In the genomic region with DNA sequence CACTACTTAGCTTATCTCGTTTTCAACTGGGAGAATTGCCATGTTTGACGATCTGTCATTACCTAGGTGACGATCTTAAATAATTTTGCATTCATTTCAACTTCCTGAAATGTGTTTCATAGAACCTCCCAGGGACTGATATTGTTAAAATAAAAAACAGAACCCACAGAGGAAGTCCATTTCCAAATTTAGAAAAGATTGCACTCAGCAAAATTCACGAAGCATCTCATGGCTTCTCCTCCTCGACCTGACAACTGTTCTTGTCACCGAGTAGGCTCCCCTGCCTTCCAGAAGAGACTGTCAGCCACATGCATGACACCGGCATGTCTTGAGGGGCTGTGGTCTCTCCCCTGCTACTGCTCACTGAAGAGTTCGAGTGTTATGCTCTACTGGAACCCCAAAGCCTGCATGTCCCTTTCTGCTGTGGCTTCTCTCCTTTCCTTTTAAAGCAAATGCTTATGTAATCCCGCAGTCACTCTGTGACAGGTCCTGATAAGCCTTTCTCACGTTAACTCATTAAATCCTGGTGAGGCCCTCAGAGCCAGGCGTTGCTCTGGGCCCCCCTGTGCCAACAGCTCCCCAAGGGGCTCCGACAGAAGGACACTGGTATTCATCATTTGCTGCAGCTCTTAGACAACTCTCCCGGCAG, we compare ENCODE assay signal across 1 cellular context.
TF ChIP-seq lines count a peak whose summit lies in the region.

No MANE protein-coding gene starts in this region.

TF ChIP-seq in K562, 482 proteins besides CTCF, POLR2A, EP300 and RAD21 (continued from another document and continues in another):
- TF ChIP-seq RBBP5 (IDR thresholded peaks at IDR 0.05; ENCODE audit: borderline replicate concordance, insufficient read depth, low read length, poor library complexity, severe bottlenecking) (no peak), STAT5A (IDR thresholded peaks at IDR 0.05; ENCODE audit: borderline replicate concordance, low read length) (no peak), IRF2 (CRISPR knock-in tag; IDR thresholded peaks at IDR 0.05) (no peak), TBL1XR1 (IDR thresholded peaks at IDR 0.05; ENCODE audit: low read length in 2 of 2) (no peak; a peak in 1 of 4 replicates), C11orf30 (IDR thresholded peaks at IDR 0.05; ENCODE audit: low read depth) (peak; percentile 84), SRF (CRISPR knock-in tag; IDR thresholded peaks at IDR 0.05) (peak in 1 of 2 experiments; percentile 87; a peak in 2 of 4 replicates), ZFP30 (CRISPR knock-in tag; IDR thresholded peaks at IDR 0.05; ENCODE audit: borderline replicate concordance) (no peak), RFX5 (IDR thresholded peaks at IDR 0.05; ENCODE audit: low read depth, low read length) (no peak), MAFF (IDR thresholded peaks at IDR 0.05; ENCODE audit: low read length) (0 out of 2 replicates have a peak, but pooled peaks have one; percentile 14), HNRNPK (IDR thresholded peaks at IDR 0.05; ENCODE audit: low read depth, low read length, poor library complexity, severe bottlenecking) (no peak), TCF3 (CRISPR knock-in tag; IDR thresholded peaks at IDR 0.05) (peak; percentile 50), CXXC5 (CRISPR knock-in tag; IDR thresholded peaks at IDR 0.05) (peak; percentile 70), CBFA2T3 (IDR thresholded peaks at IDR 0.05) (peak; percentile 34), ZNF76 (CRISPR knock-in tag; IDR thresholded peaks at IDR 0.05; ENCODE audit: borderline replicate concordance) (0 out of 2 replicates have a peak, but pooled peaks have one; percentile 29), PHF21A (IDR thresholded peaks at IDR 0.05; ENCODE audit: borderline replicate concordance, low read depth) (no peak), HMG20B (CRISPR knock-in tag; IDR thresholded peaks at IDR 0.05) (no peak), TAF1 (IDR thresholded peaks at IDR 0.05; ENCODE audit: control insufficient read depth, extremely low read depth, insufficient read depth, low read length, severe bottlenecking) (no peak), ATF7 (IDR thresholded peaks at IDR 0.05) (peak; percentile 74), RHOXF2B (CRISPR knock-in tag; conservative IDR thresholded peaks at IDR 0.05) (no peak), ZFP1 (CRISPR knock-in tag; IDR thresholded peaks at IDR 0.05) (no peak), RNF2 (IDR thresholded peaks at IDR 0.05) (peak; percentile 55; the same call in 1 of the 2 replicates), MEIS2 (IDR thresholded peaks at IDR 0.05; ENCODE audit: partially characterized antibody) (peak; percentile 85), ZNF75A (CRISPR knock-in tag; IDR thresholded peaks at IDR 0.05) (no peak), ZBTB8A (IDR thresholded peaks at IDR 0.05; ENCODE audit: partially characterized antibody) (no peak)
- TF ChIP-seq, protein P1, sequence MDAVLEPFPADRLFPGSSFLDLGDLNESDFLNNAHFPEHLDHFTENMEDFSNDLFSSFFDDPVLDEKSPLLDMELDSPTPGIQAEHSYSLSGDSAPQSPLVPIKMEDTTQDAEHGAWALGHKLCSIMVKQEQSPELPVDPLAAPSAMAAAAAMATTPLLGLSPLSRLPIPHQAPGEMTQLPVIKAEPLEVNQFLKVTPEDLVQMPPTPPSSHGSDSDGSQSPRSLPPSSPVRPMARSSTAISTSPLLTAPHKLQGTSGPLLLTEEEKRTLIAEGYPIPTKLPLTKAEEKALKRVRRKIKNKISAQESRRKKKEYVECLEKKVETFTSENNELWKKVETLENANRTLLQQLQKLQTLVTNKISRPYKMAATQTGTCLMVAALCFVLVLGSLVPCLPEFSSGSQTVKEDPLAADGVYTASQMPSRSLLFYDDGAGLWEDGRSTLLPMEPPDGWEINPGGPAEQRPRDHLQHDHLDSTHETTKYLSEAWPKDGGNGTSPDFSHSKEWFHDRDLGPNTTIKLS (IDR thresholded peaks at IDR 0.05; ENCODE audit: borderline replicate concordance, low read depth), result no peak
- TF ChIP-seq, protein P2, sequence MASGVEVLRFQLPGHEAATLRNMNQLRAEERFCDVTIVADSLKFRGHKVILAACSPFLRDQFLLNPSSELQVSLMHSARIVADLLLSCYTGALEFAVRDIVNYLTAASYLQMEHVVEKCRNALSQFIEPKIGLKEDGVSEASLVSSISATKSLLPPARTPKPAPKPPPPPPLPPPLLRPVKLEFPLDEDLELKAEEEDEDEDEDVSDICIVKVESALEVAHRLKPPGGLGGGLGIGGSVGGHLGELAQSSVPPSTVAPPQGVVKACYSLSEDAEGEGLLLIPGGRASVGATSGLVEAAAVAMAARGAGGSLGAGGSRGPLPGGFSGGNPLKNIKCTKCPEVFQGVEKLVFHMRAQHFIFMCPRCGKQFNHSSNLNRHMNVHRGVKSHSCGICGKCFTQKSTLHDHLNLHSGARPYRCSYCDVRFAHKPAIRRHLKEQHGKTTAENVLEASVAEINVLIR (CRISPR knock-in tag; IDR thresholded peaks at IDR 0.05), result 0 out of 2 replicates have a peak, but pooled peaks have one; percentile 6
- TF ChIP-seq, protein P3, sequence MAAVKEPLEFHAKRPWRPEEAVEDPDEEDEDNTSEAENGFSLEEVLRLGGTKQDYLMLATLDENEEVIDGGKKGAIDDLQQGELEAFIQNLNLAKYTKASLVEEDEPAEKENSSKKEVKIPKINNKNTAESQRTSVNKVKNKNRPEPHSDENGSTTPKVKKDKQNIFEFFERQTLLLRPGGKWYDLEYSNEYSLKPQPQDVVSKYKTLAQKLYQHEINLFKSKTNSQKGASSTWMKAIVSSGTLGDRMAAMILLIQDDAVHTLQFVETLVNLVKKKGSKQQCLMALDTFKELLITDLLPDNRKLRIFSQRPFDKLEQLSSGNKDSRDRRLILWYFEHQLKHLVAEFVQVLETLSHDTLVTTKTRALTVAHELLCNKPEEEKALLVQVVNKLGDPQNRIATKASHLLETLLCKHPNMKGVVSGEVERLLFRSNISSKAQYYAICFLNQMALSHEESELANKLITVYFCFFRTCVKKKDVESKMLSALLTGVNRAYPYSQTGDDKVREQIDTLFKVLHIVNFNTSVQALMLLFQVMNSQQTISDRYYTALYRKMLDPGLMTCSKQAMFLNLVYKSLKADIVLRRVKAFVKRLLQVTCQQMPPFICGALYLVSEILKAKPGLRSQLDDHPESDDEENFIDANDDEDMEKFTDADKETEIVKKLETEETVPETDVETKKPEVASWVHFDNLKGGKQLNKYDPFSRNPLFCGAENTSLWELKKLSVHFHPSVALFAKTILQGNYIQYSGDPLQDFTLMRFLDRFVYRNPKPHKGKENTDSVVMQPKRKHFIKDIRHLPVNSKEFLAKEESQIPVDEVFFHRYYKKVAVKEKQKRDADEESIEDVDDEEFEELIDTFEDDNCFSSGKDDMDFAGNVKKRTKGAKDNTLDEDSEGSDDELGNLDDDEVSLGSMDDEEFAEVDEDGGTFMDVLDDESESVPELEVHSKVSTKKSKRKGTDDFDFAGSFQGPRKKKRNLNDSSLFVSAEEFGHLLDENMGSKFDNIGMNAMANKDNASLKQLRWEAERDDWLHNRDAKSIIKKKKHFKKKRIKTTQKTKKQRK (IDR thresholded peaks at IDR 0.05; ENCODE audit: borderline replicate concordance, low read depth, low read length), result no peak
- TF ChIP-seq, protein P4, sequence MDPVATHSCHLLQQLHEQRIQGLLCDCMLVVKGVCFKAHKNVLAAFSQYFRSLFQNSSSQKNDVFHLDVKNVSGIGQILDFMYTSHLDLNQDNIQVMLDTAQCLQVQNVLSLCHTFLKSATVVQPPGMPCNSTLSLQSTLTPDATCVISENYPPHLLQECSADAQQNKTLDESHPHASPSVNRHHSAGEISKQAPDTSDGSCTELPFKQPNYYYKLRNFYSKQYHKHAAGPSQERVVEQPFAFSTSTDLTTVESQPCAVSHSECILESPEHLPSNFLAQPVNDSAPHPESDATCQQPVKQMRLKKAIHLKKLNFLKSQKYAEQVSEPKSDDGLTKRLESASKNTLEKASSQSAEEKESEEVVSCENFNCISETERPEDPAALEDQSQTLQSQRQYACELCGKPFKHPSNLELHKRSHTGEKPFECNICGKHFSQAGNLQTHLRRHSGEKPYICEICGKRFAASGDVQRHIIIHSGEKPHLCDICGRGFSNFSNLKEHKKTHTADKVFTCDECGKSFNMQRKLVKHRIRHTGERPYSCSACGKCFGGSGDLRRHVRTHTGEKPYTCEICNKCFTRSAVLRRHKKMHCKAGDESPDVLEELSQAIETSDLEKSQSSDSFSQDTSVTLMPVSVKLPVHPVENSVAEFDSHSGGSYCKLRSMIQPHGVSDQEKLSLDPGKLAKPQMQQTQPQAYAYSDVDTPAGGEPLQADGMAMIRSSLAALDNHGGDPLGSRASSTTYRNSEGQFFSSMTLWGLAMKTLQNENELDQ (CRISPR knock-in tag; IDR thresholded peaks at IDR 0.05; ENCODE audit: borderline replicate concordance), result no peak
- TF ChIP-seq, protein P5, sequence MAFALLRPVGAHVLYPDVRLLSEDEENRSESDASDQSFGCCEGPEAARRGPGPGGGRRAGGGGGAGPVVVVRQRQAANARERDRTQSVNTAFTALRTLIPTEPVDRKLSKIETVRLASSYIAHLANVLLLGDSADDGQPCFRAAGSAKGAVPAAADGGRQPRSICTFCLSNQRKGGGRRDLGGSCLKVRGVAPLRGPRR (CRISPR knock-in tag; IDR thresholded peaks at IDR 0.05), result no peak
- TF ChIP-seq, protein P6, sequence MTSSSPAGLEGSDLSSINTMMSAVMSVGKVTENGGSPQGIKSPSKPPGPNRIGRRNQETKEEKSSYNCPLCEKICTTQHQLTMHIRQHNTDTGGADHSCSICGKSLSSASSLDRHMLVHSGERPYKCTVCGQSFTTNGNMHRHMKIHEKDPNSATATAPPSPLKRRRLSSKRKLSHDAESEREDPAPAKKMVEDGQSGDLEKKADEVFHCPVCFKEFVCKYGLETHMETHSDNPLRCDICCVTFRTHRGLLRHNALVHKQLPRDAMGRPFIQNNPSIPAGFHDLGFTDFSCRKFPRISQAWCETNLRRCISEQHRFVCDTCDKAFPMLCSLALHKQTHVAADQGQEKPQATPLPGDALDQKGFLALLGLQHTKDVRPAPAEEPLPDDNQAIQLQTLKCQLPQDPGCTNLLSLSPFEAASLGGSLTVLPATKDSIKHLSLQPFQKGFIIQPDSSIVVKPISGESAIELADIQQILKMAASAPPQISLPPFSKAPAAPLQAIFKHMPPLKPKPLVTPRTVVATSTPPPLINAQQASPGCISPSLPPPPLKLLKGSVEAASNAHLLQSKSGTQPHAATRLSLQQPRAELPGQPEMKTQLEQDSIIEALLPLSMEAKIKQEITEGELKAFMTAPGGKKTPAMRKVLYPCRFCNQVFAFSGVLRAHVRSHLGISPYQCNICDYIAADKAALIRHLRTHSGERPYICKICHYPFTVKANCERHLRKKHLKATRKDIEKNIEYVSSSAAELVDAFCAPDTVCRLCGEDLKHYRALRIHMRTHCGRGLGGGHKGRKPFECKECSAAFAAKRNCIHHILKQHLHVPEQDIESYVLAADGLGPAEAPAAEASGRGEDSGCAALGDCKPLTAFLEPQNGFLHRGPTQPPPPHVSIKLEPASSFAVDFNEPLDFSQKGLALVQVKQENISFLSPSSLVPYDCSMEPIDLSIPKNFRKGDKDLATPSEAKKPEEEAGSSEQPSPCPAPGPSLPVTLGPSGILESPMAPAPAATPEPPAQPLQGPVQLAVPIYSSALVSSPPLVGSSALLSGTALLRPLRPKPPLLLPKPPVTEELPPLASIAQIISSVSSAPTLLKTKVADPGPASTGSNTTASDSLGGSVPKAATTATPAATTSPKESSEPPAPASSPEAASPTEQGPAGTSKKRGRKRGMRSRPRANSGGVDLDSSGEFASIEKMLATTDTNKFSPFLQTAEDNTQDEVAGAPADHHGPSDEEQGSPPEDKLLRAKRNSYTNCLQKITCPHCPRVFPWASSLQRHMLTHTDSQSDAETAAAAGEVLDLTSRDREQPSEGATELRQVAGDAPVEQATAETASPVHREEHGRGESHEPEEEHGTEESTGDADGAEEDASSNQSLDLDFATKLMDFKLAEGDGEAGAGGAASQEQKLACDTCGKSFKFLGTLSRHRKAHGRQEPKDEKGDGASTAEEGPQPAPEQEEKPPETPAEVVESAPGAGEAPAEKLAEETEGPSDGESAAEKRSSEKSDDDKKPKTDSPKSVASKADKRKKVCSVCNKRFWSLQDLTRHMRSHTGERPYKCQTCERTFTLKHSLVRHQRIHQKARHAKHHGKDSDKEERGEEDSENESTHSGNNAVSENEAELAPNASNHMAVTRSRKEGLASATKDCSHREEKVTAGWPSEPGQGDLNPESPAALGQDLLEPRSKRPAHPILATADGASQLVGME (CRISPR knock-in tag; IDR thresholded peaks at IDR 0.05), result 0 out of 2 replicates have a peak, but pooled peaks have one; percentile 58
- TF ChIP-seq, protein P7, sequence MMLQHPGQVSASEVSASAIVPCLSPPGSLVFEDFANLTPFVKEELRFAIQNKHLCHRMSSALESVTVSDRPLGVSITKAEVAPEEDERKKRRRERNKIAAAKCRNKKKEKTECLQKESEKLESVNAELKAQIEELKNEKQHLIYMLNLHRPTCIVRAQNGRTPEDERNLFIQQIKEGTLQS (IDR thresholded peaks at IDR 0.05), result peak; percentile 71; the same call in 1 of the 2 replicates
- TF ChIP-seq, protein P7 (CRISPR knock-in tag; conservative IDR thresholded peaks at IDR 0.05), result no peak
- TF ChIP-seq, protein P8, sequence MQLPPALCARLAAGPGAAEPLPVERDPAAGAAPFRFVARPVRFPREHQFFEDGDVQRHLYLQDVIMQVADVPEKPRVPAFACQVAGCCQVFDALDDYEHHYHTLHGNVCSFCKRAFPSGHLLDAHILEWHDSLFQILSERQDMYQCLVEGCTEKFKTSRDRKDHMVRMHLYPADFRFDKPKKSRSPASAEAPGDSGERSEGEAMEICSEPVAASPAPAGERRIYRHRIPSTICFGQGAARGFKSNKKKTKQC (CRISPR knock-in tag; IDR thresholded peaks at IDR 0.05), result no peak
- TF ChIP-seq, protein P9, sequence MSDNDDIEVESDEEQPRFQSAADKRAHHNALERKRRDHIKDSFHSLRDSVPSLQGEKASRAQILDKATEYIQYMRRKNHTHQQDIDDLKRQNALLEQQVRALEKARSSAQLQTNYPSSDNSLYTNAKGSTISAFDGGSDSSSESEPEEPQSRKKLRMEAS (CRISPR knock-in tag; IDR thresholded peaks at IDR 0.05), result 0 out of 2 replicates have a peak, but pooled peaks have one; percentile 34
- TF ChIP-seq, protein P10, sequence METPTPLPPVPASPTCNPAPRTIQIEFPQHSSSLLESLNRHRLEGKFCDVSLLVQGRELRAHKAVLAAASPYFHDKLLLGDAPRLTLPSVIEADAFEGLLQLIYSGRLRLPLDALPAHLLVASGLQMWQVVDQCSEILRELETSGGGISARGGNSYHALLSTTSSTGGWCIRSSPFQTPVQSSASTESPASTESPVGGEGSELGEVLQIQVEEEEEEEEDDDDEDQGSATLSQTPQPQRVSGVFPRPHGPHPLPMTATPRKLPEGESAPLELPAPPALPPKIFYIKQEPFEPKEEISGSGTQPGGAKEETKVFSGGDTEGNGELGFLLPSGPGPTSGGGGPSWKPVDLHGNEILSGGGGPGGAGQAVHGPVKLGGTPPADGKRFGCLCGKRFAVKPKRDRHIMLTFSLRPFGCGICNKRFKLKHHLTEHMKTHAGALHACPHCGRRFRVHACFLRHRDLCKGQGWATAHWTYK (CRISPR knock-in tag; IDR thresholded peaks at IDR 0.05), result 0 out of 2 replicates have a peak, but pooled peaks have one; percentile 38
